In genomic region chr5:75007537-75007847, GRCh38 we compare ENCODE assay signal across 20 cellular contexts. TPM values are rescaled to one million over a fixed set of nuclear protein-coding genes. Genes with fewer than 3 reads are reported as not detected.
DNase-seq lines count a peak whose midpoint lies in the region; ATAC-seq and TF ChIP-seq lines count a peak whose summit lies in the region.
"Had no signal": no experiment of that assay in that cellular context is flagged by ENCODE, and none has a peak within 500 bp of the region (broad histone marks: within the 10 kb centered on the region; RNA-seq: fewer than 3 reads in every experiment).

No MANE protein-coding gene starts in this region.

- no peak overlapping the region for H3K27ac ChIP-seq in IMR-90 (ENCODE audit: insufficient read depth, low read length)
- H3K27ac ChIP-seq: A549, stomach, vagina had no signal

- in situ Hi-C loops in IMR-90 (cut with MboI; ENCODE audit: low sequenced_read_pairs), result no loop called here

- H4K5ac ChIP-seq in IMR-90 (ENCODE audit: low read depth, low read length), result no peak overlapping the region

- CTCF ChIA-PET in IMR-90 (lab: Yijun Ruan, JAX), result interaction anchor here (0.6 kb wide), 1 partner anchor 50 kb away, joined by 3 read pairs; no protein-coding TSS in a partner anchor

- no peak overlapping the region for H2AFZ ChIP-seq in IMR-90 (replicated peaks; ENCODE audit: low read length, poor library complexity)

- H2BK120ac ChIP-seq in IMR-90 (ENCODE audit: low read depth, low read length), result no peak overlapping the region

- no peak for TF ChIP-seq POLR2A in IMR-90 (IDR thresholded peaks at IDR 0.05; ENCODE audit: low read depth, low read length)

- H4K8ac ChIP-seq in IMR-90 (ENCODE audit: low read depth in 2 of 2, low read length in 2 of 2), result no peak overlapping the region

- peaks cover 5% of the 10 kb centered on the region; the same call in 1 of the 2 replicates for H3K9me3 ChIP-seq in IMR-90 (ENCODE audit: control insufficient read depth, insufficient read depth, low read length)

- intact Hi-C loops in IMR-90 (cut with micrococcal nuclease), result loop anchor here (2.0 kb wide), 1 partner anchor 53 kb away; no protein-coding TSS in a partner anchor

- H3K9me1 ChIP-seq in IMR-90 (ENCODE audit: insufficient read depth, low read length), result 0 out of 2 replicates have a peak, but pooled peaks cover 3% of the 10 kb centered on the region

- no peak overlapping the region for H3K14ac ChIP-seq in IMR-90 (replicated peaks; ENCODE audit: low read depth, low read length)

- no peak for TF ChIP-seq CTCF in IMR-90 (conservative IDR thresholded peaks at IDR 0.05; ENCODE audit: low read depth, low read length)
- no peak for TF ChIP-seq CTCF in cardiac fibroblast (IDR thresholded peaks at IDR 0.05; ENCODE audit: low read depth, low read length)

- no peak overlapping the region for H2AK5ac ChIP-seq in IMR-90 (ENCODE audit: low read depth, low read length)

- no peak overlapping the region for H3K56ac ChIP-seq in IMR-90 (ENCODE audit: extremely low read depth, insufficient read depth, low read length)

- ATAC-seq in IMR-90 (ENCODE audit: low read depth) (peak; percentile 96), HG02973 (IDR thresholded peaks at IDR 0.05; ENCODE audit: unreplicated experiment) (no peak)
- ATAC-seq: A549; activated CD8-positive, alpha-beta memory T cell treated with anti-CD3 and anti-CD28 coated beads, Interleukin-2, amount 10 ng/mL, durations not matched to agents 7 days and 5 days; natural killer cell treated with Interleukin-12 subunit alpha and Interleukin-12 subunit beta and Interleukin-15 and Interleukin-18, amount 100 ng/mL, for 72 hours had no signal

- H2BK20ac ChIP-seq in IMR-90 (ENCODE audit: low read depth, low read length), result no peak overlapping the region

- dilution Hi-C loops in IMR-90 (cut with HindIII; ENCODE audit: low sequenced_read_pairs, unreplicated experiment), result no loop called here

- WGBS in IMR-90 (ENCODE audit: extremely low coverage in 2 of 2, insufficient read length in 1 of 2), 2 experiments, result 28% methylated on average over 2 of the region's 7 CpGs; no CpG with 5 or more reads in 1 of the 2 experiments

- H3K4me3 ChIP-seq in IMR-90 (ENCODE audit: insufficient read depth, low read depth, low read length) (no peak overlapping the region), cardiac fibroblast (replicated peaks in 1 of 2; ENCODE audit: low read depth in 2 of 2, low read length in 2 of 2) (no peak overlapping the region)
- H3K4me3 ChIP-seq: A549, stomach, vagina had no signal

- H3K18ac ChIP-seq in IMR-90 (ENCODE audit: low read depth, low read length), result no peak overlapping the region

- no peaks in the 10 kb centered on the region for H4K20me1 ChIP-seq in IMR-90 (ENCODE audit: insufficient read depth, low read length)

- peaks cover 8% of the 10 kb centered on the region; the same call in 1 of the 2 replicates for H3K4me1 ChIP-seq in IMR-90 (ENCODE audit: control insufficient read depth, insufficient read depth, low read length)
- H3K4me1 ChIP-seq: A549, vagina had no signal

- 0 out of 2 replicates have a peak overlapping the region, but pooled peaks have one; percentile 10 for H3K4ac ChIP-seq in IMR-90 (ENCODE audit: low read depth, low read length)

- H3K36me3 ChIP-seq in IMR-90 (ENCODE audit: control insufficient read depth, insufficient read depth, low read length), result no peaks in the 10 kb centered on the region
- H3K36me3 ChIP-seq: stomach, vagina had no signal

- H3K4me2 ChIP-seq in IMR-90 (ENCODE audit: low read depth, low read length), result no peak overlapping the region
- H3K4me2 ChIP-seq: A549 had no signal

- H3K23ac ChIP-seq in IMR-90 (ENCODE audit: low read depth, low read length), result no peak overlapping the region

- no peaks in the 10 kb centered on the region for H3K79me1 ChIP-seq in IMR-90 (ENCODE audit: low read depth in 1 of 2, low read length in 2 of 2)

- no peaks in the 10 kb centered on the region for H3K27me3 ChIP-seq in IMR-90 (ENCODE audit: control insufficient read depth, insufficient read depth, low read length)
- H3K27me3 ChIP-seq: stomach, vagina had no signal

- no peak overlapping the region for H4K91ac ChIP-seq in IMR-90 (ENCODE audit: insufficient read depth, low read depth, low read length)

- H2AK9ac ChIP-seq in IMR-90 (replicated peaks; ENCODE audit: low read depth, low read length, poor library complexity), result no peak overlapping the region

- DNase-seq in AG08395 (ENCODE audit: low spot score) (peak; percentile 18), IMR-90 (peak; percentile 81), cardiac fibroblast (ENCODE audit: low read depth in 2 of 2) (peak; percentile 39 to 58), kidney glomerular epithelial cell (lab: John Stamatoyannopoulos, UW) (peak; percentile 85), pons (ENCODE audit: low spot score) (no peak), T-helper 1 cell (no peak), kidney tubule cell (ENCODE audit: low spot score) (no peak)
- DNase-seq: activated CD8-positive, alpha-beta memory T cell treated with anti-CD3 and anti-CD28 coated beads, Interleukin-2, amount 10 ng/mL, durations not matched to agents 7 days and 5 days; activated effector memory CD4-positive, alpha-beta T cell treated with anti-CD3 and anti-CD28 coated beads, Interleukin-2, amount 50 U/mL, for 16 hours; amniotic stem cell; mammary epithelial cell; MM.1S; NCI-H187; NCI-H510A; SHP77; stomach had no signal

- TF ChIP-seq RAD21 in IMR-90 (IDR thresholded peaks at IDR 0.05; ENCODE audit: low read length), result no peak

- peak overlapping the region; percentile 55 for H2BK5ac ChIP-seq in IMR-90 (ENCODE audit: low read depth, low read length, poor library complexity, severe bottlenecking)

- H2BK15ac ChIP-seq in IMR-90 (ENCODE audit: low read depth, low read length), result no peak overlapping the region

- H3K9ac ChIP-seq in IMR-90 (ENCODE audit: low read depth, low read length), result no peak overlapping the region

- POLR2A ChIA-PET in IMR-90 (lab: Charles Lee; ENCODE audit: unreplicated experiment), result no interaction called here

- no TSS peak for BruUV-seq in IMR-90 (replicated peaks; lab: Mats Ljungman, UMichigan)

TF ChIP-seq in IMR-90, 13 proteins besides CTCF, POLR2A, EP300 and RAD21:
- TF ChIP-seq CEBPB (IDR thresholded peaks at IDR 0.05; ENCODE audit: low read depth, low read length) (peak; percentile 50), USF2 (IDR thresholded peaks at IDR 0.05; ENCODE audit: low read depth, low read length) (no peak), MAFK (IDR thresholded peaks at IDR 0.05; ENCODE audit: low read depth, low read length) (no peak), CHD1 (IDR thresholded peaks at IDR 0.05; ENCODE audit: low read depth, low read length) (no peak), RFX5 (IDR thresholded peaks at IDR 0.05; ENCODE audit: low read depth, low read length) (no peak)

RNA-seq across cellular contexts. Expression of gene GCNT4, which starts 44.9 kb away (rescaled TPM):
- 1.8 and 2.5 TPM in 2 replicates for total RNA-seq in IMR-90 (2012; rRNA removed)
- polyA plus RNA-seq in IMR-90 (2012; rRNA removed), result 0.39 and 0.46 TPM in 2 replicates
- polyA plus RNA-seq in IMR-90 (2012; cell fraction: cytosol; rRNA removed), result 0.04 and 0.05 TPM in 2 replicates
- 0.05 and 0.91 TPM in 2 replicates for polyA plus RNA-seq in IMR-90 (2012; cell fraction: nucleus; rRNA removed; ENCODE audit: low replicate concordance)

Comparison
In these comparisons a context has a peak if more than half of its experiments do, and no peak if none do; other contexts are left out.
1. DNase-seq: peak in AG08395 (single experiment), IMR-90 (single experiment), cardiac fibroblast (2 of 2) and kidney glomerular epithelial cell (single experiment); none in pons (single experiment), T-helper 1 cell (0 of 5) and kidney tubule cell (single experiment).